1 cellular context compared by ENCODE assay signal in genomic region chr3:65927576-65927975, GRCh38.
TF ChIP-seq lines count a peak whose summit lies in the region.

No MANE protein-coding gene starts in this region.

TF ChIP-seq in SK-N-SH treated with all-trans-retinoic acid at 6 μM for 48 hours, 23 proteins besides CTCF, POLR2A, EP300 and RAD21 (continued from another document):
- TF ChIP-seq CSRNP3 (CRISPR knock-in tag; IDR thresholded peaks at IDR 0.05) (no peak), CSDC2 (CRISPR knock-in tag; IDR thresholded peaks at IDR 0.05) (no peak), TCF4 (CRISPR knock-in tag; IDR thresholded peaks at IDR 0.05; ENCODE audit: borderline replicate concordance) (no peak), ZC3H10 (CRISPR knock-in tag; IDR thresholded peaks at IDR 0.05) (no peak), ARNTL (CRISPR knock-in tag; IDR thresholded peaks at IDR 0.05; ENCODE audit: borderline replicate concordance, low read depth) (no peak)
